Comparison of ENCODE assay signal across 8 cellular contexts in the genomic region with DNA sequence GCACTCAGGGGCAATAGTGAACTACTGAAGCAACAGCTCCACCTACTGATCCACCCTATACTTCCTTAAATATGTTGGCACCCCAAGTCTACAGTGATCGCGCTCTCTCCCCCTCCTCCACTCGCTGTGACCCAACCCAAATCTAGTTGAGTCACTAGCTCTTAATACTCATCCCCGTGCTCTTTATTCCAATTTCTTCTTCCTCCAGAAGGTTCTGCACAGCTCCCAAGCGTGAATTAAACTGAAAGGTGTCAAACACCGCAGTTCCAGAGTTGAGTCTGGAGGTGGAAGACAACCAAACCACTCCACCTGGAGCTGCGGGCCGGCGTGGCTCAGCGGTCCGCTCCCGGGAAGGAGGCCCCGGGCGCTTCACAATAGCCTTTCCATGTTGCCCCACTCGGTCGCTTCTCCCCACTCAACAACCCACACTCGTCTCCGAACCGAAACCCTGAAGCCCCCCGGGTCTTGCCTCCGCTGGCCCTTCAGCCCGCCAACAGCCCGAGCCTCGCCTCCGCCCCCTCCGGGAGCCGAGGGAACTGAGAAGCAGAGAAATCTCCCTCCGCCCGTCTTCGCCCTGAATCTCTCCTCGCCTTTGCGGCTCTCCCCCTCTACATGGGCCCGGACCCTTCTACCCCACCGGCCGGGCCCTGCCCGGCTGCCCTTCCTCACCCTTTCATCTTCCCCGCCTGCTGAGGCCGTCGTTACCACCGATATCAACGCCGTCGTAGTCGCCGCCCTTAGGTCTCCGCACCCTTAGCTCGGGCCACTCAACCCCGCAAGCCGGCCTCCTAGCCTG. TPM values are rescaled to one million over a fixed set of nuclear protein-coding genes. Genes with fewer than 3 reads are reported as not detected.
A peak's percentile ranks its signal among the peaks of the same experiment; 100 is the strongest.
DNase-seq lines count a peak whose midpoint lies in the region; ATAC-seq and TF ChIP-seq lines count a peak whose summit lies in the region.

No MANE protein-coding gene starts in this region.

- intact Hi-C loops in stomach (cut with DNase I; ENCODE audit: low total_unique reads): no loop called here

- TF ChIP-seq CTCF in DND-41 (IDR thresholded peaks at IDR 0.05; ENCODE audit: borderline replicate concordance, extremely low read depth, low read length, poor library complexity, severe bottlenecking) (peak; percentile 89), RWPE1 (conservative IDR thresholded peaks at IDR 0.05; ENCODE audit: low read depth) (peak; percentile 75), fibroblast of pulmonary artery (IDR thresholded peaks at IDR 0.05; ENCODE audit: low read length, missing control alignments) (peak; percentile 71), neural cell (IDR thresholded peaks at IDR 0.05; ENCODE audit: poor library complexity, severe bottlenecking) (peak; percentile 85), stomach (IDR thresholded peaks at IDR 0.05) (peak in 5 of 7 experiments; percentile 32 to 78 (median 58))

- DNase-seq in DND-41 (peak; percentile 76), H7 (peak; percentile 84), LoVo (ENCODE audit: low spot score) (peak; percentile 88), RWPE1 (ENCODE audit: low spot score) (peak; percentile 96), fibroblast of pulmonary artery (ENCODE audit: low read depth) (peak; percentile 91), stomach (peak; percentile 70)
- peak; percentile 68 for DNase-seq in activated T-helper 9 cell treated with anti-CD3 and anti-CD28 coated beads, Interleukin-2, amount 50 U/mL, for 16 hours (ENCODE audit: low read depth)

- CTCF ChIA-PET in RWPE1 (lab: Yijun Ruan, JAX): interaction anchor here (0.6 to 3.2 kb wide), 7 partner anchors 10 to 250 kb away, joined by 3 to 20 read pairs (median 3); no protein-coding TSS in a partner anchor

- H3K4me3 ChIP-seq in DND-41 (ENCODE audit: low read depth in 1 of 2, low read length in 2 of 2) (peak overlapping the region; percentile 80 to 99), H7 (ENCODE audit: insufficient read depth, low read depth, low read length) (peak overlapping the region; percentile 67), fibroblast of pulmonary artery (replicated peaks; ENCODE audit: low read depth, low read length) (peak overlapping the region; percentile 97), neural cell (ENCODE audit: low read length) (peak overlapping the region; percentile 89), stomach (peak overlapping the region; percentile 84 to 96 (median 93))

- TF ChIP-seq EP300 in neural cell (conservative IDR thresholded peaks at IDR 0.05; ENCODE audit: poor library complexity, severe bottlenecking) (no peak), stomach (IDR thresholded peaks at IDR 0.05) (no peak)

- no peaks in the 10 kb centered on the region for H3K9me3 ChIP-seq in DND-41 (ENCODE audit: insufficient read depth, low read length, severe bottlenecking)
- H3K9me3 ChIP-seq in neural cell (ENCODE audit: low read length): no peaks in the 10 kb centered on the region
- no peaks in the 10 kb centered on the region for H3K9me3 ChIP-seq in stomach

- peak overlapping the region; percentile 92 for H3K4me2 ChIP-seq in DND-41 (ENCODE audit: insufficient read depth, low read length)
- H3K4me2 ChIP-seq in neural cell (ENCODE audit: low read length): peak overlapping the region; percentile 90

- H3K27me3 ChIP-seq in DND-41 (ENCODE audit: insufficient read depth, low read length, poor library complexity) (no peaks in the 10 kb centered on the region), H7 (ENCODE audit: control insufficient read depth, insufficient read depth, low read length) (no peaks in the 10 kb centered on the region), neural cell (ENCODE audit: insufficient read depth, low read depth, low read length) (no peaks in the 10 kb centered on the region), stomach (no peaks in the 10 kb centered on the region)

- WGBS in stomach, 5 donors: 0% methylated on average over 46 to 49 of the region's 49 CpGs

- peak; percentile 79 for TF ChIP-seq RAD21 in neural cell (conservative IDR thresholded peaks at IDR 0.05)

- POLR2A ChIA-PET in RWPE1 (lab: Yijun Ruan, JAX; ENCODE audit: low non-redundant PET): interaction anchor here (0.5 to 1.5 kb wide), 4 partner anchors 24 to 1402 kb away, joined by 3 to 13 read pairs (median 4); partner anchors contain the start of gene USF3

- peaks cover 18% of the 10 kb centered on the region for H3K36me3 ChIP-seq in DND-41 (ENCODE audit: insufficient read depth, low read length)
- no peaks in the 10 kb centered on the region for H3K36me3 ChIP-seq in H7 (replicated peaks; ENCODE audit: control insufficient read depth, insufficient read depth, low read length)
- no peaks in the 10 kb centered on the region for H3K36me3 ChIP-seq in neural cell (ENCODE audit: insufficient read depth, low read length)
- no peaks in the 10 kb centered on the region for H3K36me3 ChIP-seq in stomach

- H3K79me2 ChIP-seq in DND-41 (ENCODE audit: insufficient read depth, low read length) (peaks cover 91% of the 10 kb centered on the region), neural cell (replicated peaks; ENCODE audit: insufficient read depth, low read length) (peaks cover 76% of the 10 kb centered on the region)

- ATAC-seq in DND-41 (ENCODE audit: insufficient read depth, low read depth): peak; percentile 76

- peaks cover 57% of the 10 kb centered on the region for H3K4me1 ChIP-seq in DND-41 (ENCODE audit: insufficient read depth, low read length)
- H3K4me1 ChIP-seq in stomach: peaks cover 36 to 74% (median 56%) of the 10 kb centered on the region in 4 donors

- H3K27ac ChIP-seq in DND-41 (ENCODE audit: low read length): peak overlapping the region; percentile 100
- peak overlapping the region; percentile 96 for H3K27ac ChIP-seq in RWPE1
- peak overlapping the region; percentile 99 for H3K27ac ChIP-seq in neural cell (ENCODE audit: low read length)
- H3K27ac ChIP-seq in stomach: peak overlapping the region; percentile 96 to 99 (median 99)

- TF ChIP-seq POLR2A in stomach (IDR thresholded peaks at IDR 0.05): peak in 1 of 4 donors; percentile 26

- H3K9me2 ChIP-seq in neural cell (ENCODE audit: insufficient read depth, low read length): no peaks in the 10 kb centered on the region

- peaks cover 4% of the 10 kb centered on the region for H3F3A ChIP-seq in neural cell (ENCODE audit: insufficient read depth, low read length, poor library complexity, severe bottlenecking)

- H3K9ac ChIP-seq in DND-41 (ENCODE audit: low read depth, low read length) (peak overlapping the region; percentile 95), neural cell (ENCODE audit: low read length) (peak overlapping the region; percentile 94)

- H2AFZ ChIP-seq in DND-41 (ENCODE audit: low read depth, low read length): peak overlapping the region; percentile 100
- H2AFZ ChIP-seq in neural cell (ENCODE audit: low read depth, low read length): peak overlapping the region; percentile 74

- H4K20me1 ChIP-seq in DND-41 (ENCODE audit: insufficient read depth, low read length) (peaks cover 39% of the 10 kb centered on the region; the same call in 1 of the 2 replicates), neural cell (ENCODE audit: insufficient read depth) (no peaks in the 10 kb centered on the region)

TF ChIP-seq in neural cell, 6 proteins besides CTCF, POLR2A, EP300 and RAD21:
- TF ChIP-seq, protein P1, sequence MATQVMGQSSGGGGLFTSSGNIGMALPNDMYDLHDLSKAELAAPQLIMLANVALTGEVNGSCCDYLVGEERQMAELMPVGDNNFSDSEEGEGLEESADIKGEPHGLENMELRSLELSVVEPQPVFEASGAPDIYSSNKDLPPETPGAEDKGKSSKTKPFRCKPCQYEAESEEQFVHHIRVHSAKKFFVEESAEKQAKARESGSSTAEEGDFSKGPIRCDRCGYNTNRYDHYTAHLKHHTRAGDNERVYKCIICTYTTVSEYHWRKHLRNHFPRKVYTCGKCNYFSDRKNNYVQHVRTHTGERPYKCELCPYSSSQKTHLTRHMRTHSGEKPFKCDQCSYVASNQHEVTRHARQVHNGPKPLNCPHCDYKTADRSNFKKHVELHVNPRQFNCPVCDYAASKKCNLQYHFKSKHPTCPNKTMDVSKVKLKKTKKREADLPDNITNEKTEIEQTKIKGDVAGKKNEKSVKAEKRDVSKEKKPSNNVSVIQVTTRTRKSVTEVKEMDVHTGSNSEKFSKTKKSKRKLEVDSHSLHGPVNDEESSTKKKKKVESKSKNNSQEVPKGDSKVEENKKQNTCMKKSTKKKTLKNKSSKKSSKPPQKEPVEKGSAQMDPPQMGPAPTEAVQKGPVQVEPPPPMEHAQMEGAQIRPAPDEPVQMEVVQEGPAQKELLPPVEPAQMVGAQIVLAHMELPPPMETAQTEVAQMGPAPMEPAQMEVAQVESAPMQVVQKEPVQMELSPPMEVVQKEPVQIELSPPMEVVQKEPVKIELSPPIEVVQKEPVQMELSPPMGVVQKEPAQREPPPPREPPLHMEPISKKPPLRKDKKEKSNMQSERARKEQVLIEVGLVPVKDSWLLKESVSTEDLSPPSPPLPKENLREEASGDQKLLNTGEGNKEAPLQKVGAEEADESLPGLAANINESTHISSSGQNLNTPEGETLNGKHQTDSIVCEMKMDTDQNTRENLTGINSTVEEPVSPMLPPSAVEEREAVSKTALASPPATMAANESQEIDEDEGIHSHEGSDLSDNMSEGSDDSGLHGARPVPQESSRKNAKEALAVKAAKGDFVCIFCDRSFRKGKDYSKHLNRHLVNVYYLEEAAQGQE (IDR thresholded peaks at IDR 0.05; ENCODE audit: borderline replicate concordance): no peak
- peak; percentile 69 for TF ChIP-seq SMC3 (conservative IDR thresholded peaks at IDR 0.05; ENCODE audit: poor library complexity)

RNA-seq across cellular contexts. Expression of gene NAA50, which starts 0.6 kb away (rescaled TPM):
- total RNA-seq in H7 (2014; rRNA removed; shearing (Covaris generic)): 149 and 159 TPM in 2 replicates
- polyA plus RNA-seq in neural cell (58.9 and 69.6 TPM in 2 replicates), stomach (10 to 100 TPM; 22.4 to 38.0 (median 36.8) TPM)
- polyA minus RNA-seq in neural cell: 68.7 and 69.7 TPM in 2 replicates
- total RNA-seq in stomach: 100 to 1,000 TPM in 2 of 5 donors, 10 to 100 TPM in 3; 15.1 to 159 (median 45.1) TPM

RNA-seq across cellular contexts. Expression of gene ATP6V1A, which starts 1.4 kb away (rescaled TPM):
- total RNA-seq in H7 (2014; rRNA removed; shearing (Covaris generic)): 67.4 and 75.5 TPM in 2 replicates
- 191 and 225 TPM in 2 replicates for polyA plus RNA-seq in neural cell
- polyA minus RNA-seq in neural cell: 192 and 216 TPM in 2 replicates
- total RNA-seq in stomach: 10 to 100 TPM in 4 of 5 donors, 1 to 10 TPM in 1; 4.3 to 75.6 (median 34.2) TPM
- polyA plus RNA-seq in stomach: 10 to 100 TPM; 11.6 to 13.3 (median 12.7) TPM

RNA-seq across cellular contexts. Expression of gene USF3, which starts 49.0 kb away (rescaled TPM):
- total RNA-seq in H7 (2014; rRNA removed; shearing (Covaris generic)): 7.3 and 8.1 TPM in 2 replicates
- 13.7 and 15.4 TPM in 2 replicates for polyA plus RNA-seq in neural cell
- polyA minus RNA-seq in neural cell: 19.5 and 29.1 TPM in 2 replicates
- 10 to 100 TPM in 4 of 5 donors, 1 to 10 TPM in 1; 4.6 to 30.6 (median 22.9) TPM for total RNA-seq in stomach
- polyA plus RNA-seq in stomach: 1 to 10 TPM; 3.3 to 4.6 (median 4.4) TPM

Comparison
In these comparisons a context has a peak if more than half of its experiments do, and no peak if none do; other contexts are left out.
1. Peak in every context shown above with its lines: DNase-seq, ATAC-seq, H3K4me3 ChIP-seq and H3K27ac ChIP-seq.